Comparison of ENCODE assay signal across 14 cellular contexts in the genomic region with DNA sequence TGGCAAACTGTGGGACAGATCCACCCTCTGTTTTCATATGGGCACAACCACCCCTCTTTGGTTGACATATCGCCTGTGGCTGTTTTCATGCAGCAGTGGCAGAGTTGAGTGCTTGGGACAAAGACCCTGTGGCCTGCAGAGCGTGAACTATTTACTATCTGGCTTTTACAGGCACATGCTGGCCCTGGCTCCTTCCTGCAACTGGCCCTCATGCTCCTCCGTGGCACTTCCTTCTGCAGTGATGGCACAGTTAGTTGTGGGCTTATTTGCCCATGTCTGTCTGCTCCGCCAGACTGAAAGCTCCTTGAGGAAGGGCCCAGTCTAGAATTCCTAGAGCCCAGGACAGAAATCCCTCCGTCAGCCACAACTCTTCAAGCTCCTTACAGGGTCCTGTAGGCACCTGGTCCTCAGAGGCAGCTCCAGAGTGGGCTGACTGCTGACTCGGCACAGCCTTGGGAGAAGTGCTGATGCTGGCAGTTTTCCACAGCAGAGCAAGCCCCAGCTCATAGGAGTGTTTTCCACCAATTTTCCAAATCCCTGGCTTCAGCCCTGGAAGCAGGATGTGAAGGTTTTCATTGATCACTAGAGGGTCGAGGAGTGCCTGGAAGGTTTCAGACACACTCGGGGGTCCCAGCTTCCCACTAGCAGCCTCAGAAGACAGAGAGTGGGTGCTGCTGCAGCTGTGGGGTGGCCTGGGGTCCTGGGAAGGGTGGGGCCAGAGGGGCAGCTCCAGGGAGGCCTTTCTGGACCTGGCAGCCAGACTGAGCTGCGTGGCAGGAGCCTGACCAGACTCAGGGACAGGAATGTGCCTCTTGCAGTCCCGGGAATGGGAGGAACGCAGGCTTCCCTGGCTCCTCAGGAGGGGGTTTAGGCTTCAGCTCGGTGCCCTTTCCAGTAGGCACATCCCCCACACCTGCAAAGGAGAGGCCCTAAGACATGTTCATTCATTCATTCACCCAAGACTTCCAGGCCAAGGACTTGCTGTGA. TPM values are rescaled to one million over a fixed set of nuclear protein-coding genes. Genes with fewer than 3 reads are reported as not detected.
DNase-seq lines count a peak whose midpoint lies in the region; ATAC-seq and TF ChIP-seq lines count a peak whose summit lies in the region.
"Had no signal": no experiment of that assay in that cellular context is flagged by ENCODE, and none has a peak within 500 bp of the region (broad histone marks: within the 10 kb centered on the region; RNA-seq: fewer than 3 reads in every experiment).

No MANE protein-coding gene starts in this region.

- no peaks in the 10 kb centered on the region for H3K27me3 ChIP-seq in dorsolateral prefrontal cortex
- no peaks in the 10 kb centered on the region for H3K27me3 ChIP-seq in lower lobe of right lung (ENCODE audit: low read depth)
- no peaks in the 10 kb centered on the region for H3K27me3 ChIP-seq in tibial artery

- H3K36me3 Mint-ChIP-seq in activated CD8-positive, alpha-beta memory T cell treated with anti-CD3 and anti-CD28 coated beads, Interleukin-2, amount 10 ng/mL, durations not matched to agents 7 days and 5 days: no peaks in the 10 kb centered on the region
- H3K36me3 Mint-ChIP-seq: natural killer cell had no signal

- H3K27ac ChIP-seq in dorsolateral prefrontal cortex: peak overlapping the region in 18 of 59 donors; percentile 8 to 57 (median 31)
- H3K27ac ChIP-seq in lower lobe of right lung: no peak overlapping the region
- H3K27ac ChIP-seq in tibial artery: peak overlapping the region; percentile 26 to 33

- DNase-seq in activated CD8-positive, alpha-beta memory T cell treated with anti-CD3 and anti-CD28 coated beads, Interleukin-2, amount 10 ng/mL, durations not matched to agents 7 days and 5 days: peak; percentile 26
- DNase-seq in activated CD8-positive, alpha-beta memory T cell treated with anti-CD3 and anti-CD28 coated beads, Interleukin-2, amount 50 U/mL, for 48 hours: no peak
- DNase-seq in dorsolateral prefrontal cortex (peak in 6 of 10 donors; percentile 25 to 58 (median 44)), lower lobe of right lung (peak; percentile 14), tibial artery (peak in 1 of 2 donors; percentile 63), cerebellar cortex (ENCODE audit: low spot score) (no peak)
- DNase-seq: activated CD4-positive, alpha-beta memory T cell treated with anti-CD3 and anti-CD28 coated beads, Interleukin-2, amount 10 ng/mL, durations not matched to agents 7 days and 5 days; natural killer cell; NCI-H1048; NCI-H524 had no signal

- no peaks in the 10 kb centered on the region for H3K9me3 ChIP-seq in lower lobe of right lung
- no peaks in the 10 kb centered on the region for H3K9me3 ChIP-seq in tibial artery

- H3K4me3 Mint-ChIP-seq in activated CD8-positive, alpha-beta memory T cell treated with anti-CD3 and anti-CD28 coated beads, Interleukin-2, amount 10 ng/mL, durations not matched to agents 7 days and 5 days: no peak overlapping the region
- H3K4me3 Mint-ChIP-seq: activated CD4-positive, alpha-beta memory T cell treated with anti-CD3 and anti-CD28 coated beads, Interleukin-2, amount 10 ng/mL, durations not matched to agents 7 days and 5 days; activated naive CD4-positive, alpha-beta T cell treated with anti-CD3 and anti-CD28 coated beads, Interleukin-2, amount 50 U/mL, for 24 hours; natural killer cell had no signal

- H3K4me3 ChIP-seq in dorsolateral prefrontal cortex (no peak overlapping the region), lower lobe of right lung (no peak overlapping the region), tibial artery (no peak overlapping the region)

- ATAC-seq in activated CD8-positive, alpha-beta memory T cell treated with anti-CD3 and anti-CD28 coated beads, Interleukin-2, amount 10 ng/mL, durations not matched to agents 7 days and 5 days: no peak
- ATAC-seq in lower lobe of right lung (no peak), HG02970 (IDR thresholded peaks at IDR 0.05; ENCODE audit: low FRiP score, unreplicated experiment) (no peak), GM21515 (IDR thresholded peaks at IDR 0.05; ENCODE audit: unreplicated experiment) (no peak)
- ATAC-seq: HCT116, natural killer cell had no signal

- H3K4me1 Mint-ChIP-seq in activated CD8-positive, alpha-beta memory T cell treated with anti-CD3 and anti-CD28 coated beads, Interleukin-2, amount 10 ng/mL, durations not matched to agents 7 days and 5 days: no peaks in the 10 kb centered on the region
- H3K4me1 Mint-ChIP-seq: activated CD4-positive, alpha-beta memory T cell treated with anti-CD3 and anti-CD28 coated beads, Interleukin-2, amount 10 ng/mL, durations not matched to agents 7 days and 5 days; activated naive CD4-positive, alpha-beta T cell treated with anti-CD3 and anti-CD28 coated beads, Interleukin-2, amount 50 U/mL, for 24 hours; natural killer cell had no signal

- H3K9me3 Mint-ChIP-seq in activated CD8-positive, alpha-beta memory T cell treated with anti-CD3 and anti-CD28 coated beads, Interleukin-2, amount 10 ng/mL, durations not matched to agents 7 days and 5 days (ENCODE audit: low read depth): no peaks in the 10 kb centered on the region
- H3K9me3 Mint-ChIP-seq: activated CD4-positive, alpha-beta memory T cell treated with anti-CD3 and anti-CD28 coated beads, Interleukin-2, amount 10 ng/mL, durations not matched to agents 7 days and 5 days; activated naive CD4-positive, alpha-beta T cell treated with anti-CD3 and anti-CD28 coated beads, Interleukin-2, amount 50 U/mL, for 24 hours; natural killer cell had no signal

- CTCF ChIA-PET in activated CD8-positive, alpha-beta memory T cell treated with anti-CD3 and anti-CD28 coated beads, Interleukin-2, amount 10 ng/mL, durations not matched to agents 7 days and 5 days (lab: Charles Lee): interaction anchor here (1.9 to 2.3 kb wide), 2 partner anchors 20 to 238 kb away, joined by 5 to 8 read pairs; no protein-coding TSS in a partner anchor

- no peaks in the 10 kb centered on the region for H3K27me3 Mint-ChIP-seq in activated CD8-positive, alpha-beta memory T cell treated with anti-CD3 and anti-CD28 coated beads, Interleukin-2, amount 10 ng/mL, durations not matched to agents 7 days and 5 days
- H3K27me3 Mint-ChIP-seq: activated CD4-positive, alpha-beta memory T cell treated with anti-CD3 and anti-CD28 coated beads, Interleukin-2, amount 10 ng/mL, durations not matched to agents 7 days and 5 days; activated naive CD4-positive, alpha-beta T cell treated with anti-CD3 and anti-CD28 coated beads, Interleukin-2, amount 50 U/mL, for 24 hours had no signal

- no peaks in the 10 kb centered on the region for H3K36me3 ChIP-seq in lower lobe of right lung
- peaks cover 0 to 10% (median 0%) of the 10 kb centered on the region in 3 donors for H3K36me3 ChIP-seq in tibial artery

- H3K4me1 ChIP-seq in lower lobe of right lung: peaks cover 2% of the 10 kb centered on the region
- peaks cover 0 to 33% (median 23%) of the 10 kb centered on the region in 4 donors for H3K4me1 ChIP-seq in tibial artery

- intact Hi-C loops in dorsolateral prefrontal cortex (cut with DNase I) (no loop called here), lower lobe of right lung (cut with DNase I) (no loop called here), tibial artery (cut with DNase I; ENCODE audit: low total_unique reads) (no loop called here)

- no peak overlapping the region for H3K27ac Mint-ChIP-seq in activated CD8-positive, alpha-beta memory T cell treated with anti-CD3 and anti-CD28 coated beads, Interleukin-2, amount 10 ng/mL, durations not matched to agents 7 days and 5 days
- H3K27ac Mint-ChIP-seq: activated CD4-positive, alpha-beta memory T cell treated with anti-CD3 and anti-CD28 coated beads, Interleukin-2, amount 10 ng/mL, durations not matched to agents 7 days and 5 days; activated naive CD4-positive, alpha-beta T cell treated with anti-CD3 and anti-CD28 coated beads, Interleukin-2, amount 50 U/mL, for 24 hours; natural killer cell had no signal

- TF ChIP-seq CTCF in dorsolateral prefrontal cortex (IDR thresholded peaks at IDR 0.05 in 54 of 56, conservative IDR thresholded peaks at IDR 0.05 in 2 of 56; ENCODE audit: low read depth in 1 of 56, partially characterized antibody in 56 of 56) (no peak), lower lobe of right lung (IDR thresholded peaks at IDR 0.05) (no peak), tibial artery (IDR thresholded peaks at IDR 0.05) (no peak)

RNA-seq across cellular contexts. Expression of gene ANGPTL2, which starts 56.5 kb away (rescaled TPM):
- not detected for total RNA-seq in activated CD8-positive, alpha-beta memory T cell treated with anti-CD3 and anti-CD28 coated beads, Interleukin-2, amount 10 ng/mL, durations not matched to agents 7 days and 5 days
- total RNA-seq in dorsolateral prefrontal cortex: 10 to 100 TPM in 30 of 120 experiments, 1 to 10 TPM in 90; 1.8 to 27.8 (median 7.2) TPM
- 11.4 TPM for total RNA-seq in lower lobe of right lung
- total RNA-seq: natural killer cell had no signal

Comparison
In these comparisons a context has a peak if more than half of its experiments do, and no peak if none do; other contexts are left out.
1. DNase-seq: peak in activated CD8-positive, alpha-beta memory T cell treated with anti-CD3 and anti-CD28 coated beads, Interleukin-2, amount 10 ng/mL, durations not matched to agents 7 days and 5 days (single experiment), dorsolateral prefrontal cortex (6 of 10) and lower lobe of right lung (single experiment); none in activated CD8-positive, alpha-beta memory T cell treated with anti-CD3 and anti-CD28 coated beads, Interleukin-2, amount 50 U/mL, for 48 hours (single experiment) and cerebellar cortex (single experiment).